Comparison of ENCODE assay signal across 8 cellular contexts in the genomic region with DNA sequence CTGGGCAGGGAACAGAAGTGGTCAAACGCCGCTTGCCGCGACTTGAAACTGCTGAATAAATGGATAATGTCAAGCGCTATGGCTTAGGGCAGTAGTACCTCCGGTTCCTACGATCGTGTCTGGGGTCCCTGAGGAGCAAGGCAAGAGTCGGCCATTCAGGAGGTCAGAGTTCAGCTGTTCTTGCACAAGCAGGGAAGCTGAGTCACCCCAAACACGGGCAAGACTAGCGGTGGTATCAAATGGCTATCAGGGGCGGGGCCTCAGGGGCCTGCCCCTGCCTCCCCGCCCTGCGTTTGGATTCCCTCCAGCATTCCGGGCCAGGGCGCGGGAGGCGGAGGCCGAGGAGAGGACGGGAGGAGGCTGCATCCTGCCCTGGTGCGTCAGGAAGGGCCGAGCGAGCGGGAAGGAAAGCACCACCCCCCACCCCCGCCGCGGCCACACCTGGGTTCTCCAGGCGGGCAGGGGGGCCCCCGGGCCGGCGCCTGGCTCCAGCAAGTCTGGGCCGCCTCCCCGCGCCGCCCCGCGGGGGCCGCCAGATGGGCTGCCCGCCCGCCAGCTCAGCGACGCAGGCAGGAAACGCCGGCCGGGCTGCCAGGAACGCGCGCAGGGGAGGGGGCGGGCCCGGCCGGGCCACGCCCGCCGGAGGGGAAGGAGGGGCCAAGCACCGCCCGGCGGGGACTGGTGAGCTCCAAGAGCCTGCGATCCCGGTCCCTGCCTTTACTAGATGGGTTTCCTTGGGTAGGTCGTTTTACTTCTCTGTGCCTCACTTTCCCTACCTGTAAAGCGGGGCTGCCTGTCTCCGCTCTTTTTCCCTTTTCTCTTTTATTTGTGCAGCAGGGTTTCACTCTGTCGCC. TPM values are rescaled to one million over a fixed set of nuclear protein-coding genes. Genes with fewer than 3 reads are reported as not detected.
A peak's percentile ranks its signal among the peaks of the same experiment; 100 is the strongest.
DNase-seq lines count a peak whose midpoint lies in the region; ATAC-seq and TF ChIP-seq lines count a peak whose summit lies in the region.

No MANE protein-coding gene starts in this region.

- intact Hi-C loops in heart left ventricle (cut with DNase I) = loop anchor here in 8 of 10 donors (1.0 to 10.0 kb wide), 8 partner anchors 14 to 149 kb away; a partner anchor contains a TSS

- H3K4me1 ChIP-seq in adipocyte (ENCODE audit: control insufficient read depth, insufficient read depth, low read length) = peaks cover 37% of the 10 kb centered on the region
- H3K4me1 ChIP-seq in heart left ventricle = peaks cover 0 to 57% (median 36%) of the 10 kb centered on the region in 12 donors

- peak overlapping the region; percentile 78 for H3K9ac ChIP-seq in SU-DHL-6 (ENCODE audit: low read length)
- peak overlapping the region; percentile 95 for H3K9ac ChIP-seq in adipocyte (ENCODE audit: low read length)

- 1 to 2% (median 1%) methylated on average over 30 to 63 of the region's 63 CpGs for WGBS in heart left ventricle, 4 donors

- peak overlapping the region; percentile 88 for H3K4me3 Mint-ChIP-seq in type B pancreatic cell

- peak; percentile 33 to 88 for TF ChIP-seq POLR2A in heart left ventricle (IDR thresholded peaks at IDR 0.05)

- H3K27ac ChIP-seq in SU-DHL-6 (ENCODE audit: low read depth, low read length) (peak overlapping the region; percentile 80), heart left ventricle (peak overlapping the region; percentile 81 to 98 (median 89))

- H3K9me2 ChIP-seq in SU-DHL-6 (replicated peaks; ENCODE audit: insufficient read depth, low read length) = no peaks in the 10 kb centered on the region

- H3K4me2 ChIP-seq in SU-DHL-6 (ENCODE audit: low read depth, low read length, poor library complexity, severe bottlenecking) = peak overlapping the region; percentile 69

- peak overlapping the region; percentile 74 for H3K4me3 ChIP-seq in GM12865 (ENCODE audit: low read depth, low read length)
- H3K4me3 ChIP-seq in SU-DHL-6 (ENCODE audit: insufficient read depth, low read length, poor library complexity, severe bottlenecking) = peak overlapping the region; percentile 79
- peak overlapping the region; percentile 84 for H3K4me3 ChIP-seq in adipocyte (ENCODE audit: low read length)
- peak overlapping the region; percentile 26 to 66 (median 55) for H3K4me3 ChIP-seq in heart left ventricle

- peak; percentile 84 for ATAC-seq in HG02763 (IDR thresholded peaks at IDR 0.05; ENCODE audit: unreplicated experiment)
- peak; percentile 74 to 92 (median 88) for ATAC-seq in heart left ventricle

- H3K36me3 ChIP-seq in SU-DHL-6 (ENCODE audit: low read length) (no peaks in the 10 kb centered on the region), adipocyte (ENCODE audit: control insufficient read depth, insufficient read depth, low read length, severe bottlenecking) (peaks cover 12% of the 10 kb centered on the region), heart left ventricle (peaks cover 0 to 25% (median 3%) of the 10 kb centered on the region in 9 donors)

- no peaks in the 10 kb centered on the region for H3K27me3 ChIP-seq in SU-DHL-6 (ENCODE audit: low read length)
- no peaks in the 10 kb centered on the region for H3K27me3 ChIP-seq in adipocyte (replicated peaks; ENCODE audit: control insufficient read depth, insufficient read depth, low read length)
- no peaks in the 10 kb centered on the region for H3K27me3 ChIP-seq in heart left ventricle

- H3K79me2 ChIP-seq in SU-DHL-6 (ENCODE audit: insufficient read depth, low read length) = no peaks in the 10 kb centered on the region

- peak; percentile 5 for TF ChIP-seq CTCF in GM12865 (IDR thresholded peaks at IDR 0.05; ENCODE audit: insufficient read depth, low read depth, low read length, missing control alignments)
- TF ChIP-seq CTCF in SU-DHL-6 (IDR thresholded peaks at IDR 0.05; ENCODE audit: insufficient read depth, low read length, poor library complexity, severe bottlenecking) = no peak
- TF ChIP-seq CTCF in heart left ventricle (IDR thresholded peaks at IDR 0.05) = no peak
- TF ChIP-seq CTCF in type B pancreatic cell (conservative IDR thresholded peaks at IDR 0.05) = peak; percentile 33

- no peaks in the 10 kb centered on the region for H3K27me3 Mint-ChIP-seq in type B pancreatic cell

- H3K4me1 Mint-ChIP-seq in type B pancreatic cell (ENCODE audit: unreplicated experiment) = peaks cover 61% of the 10 kb centered on the region

- H3K36me3 Mint-ChIP-seq in type B pancreatic cell = peaks cover 12% of the 10 kb centered on the region

- DNase-seq in GM12865 (ENCODE audit: low read depth) (peak; percentile 94), NCI-H1417 (lab: John Stamatoyannopoulos, UW) (peak; percentile 99 to 100 (median 100)), adipocyte (ENCODE audit: low read depth) (peak; percentile 99), heart left ventricle (peak; percentile 94 to 97 (median 96)), pons (ENCODE audit: low spot score) (peak; percentile 90), type B pancreatic cell (ENCODE audit: extremely low spot score, unreplicated experiment) (peak; percentile 99)

- H3K9me3 ChIP-seq in SU-DHL-6 (ENCODE audit: insufficient read depth, low read length) = no peaks in the 10 kb centered on the region
- H3K9me3 ChIP-seq in adipocyte (ENCODE audit: control insufficient read depth, low read length) = no peaks in the 10 kb centered on the region
- peaks cover 0 to 3% (median 0%) of the 10 kb centered on the region in 12 donors for H3K9me3 ChIP-seq in heart left ventricle

- no peaks in the 10 kb centered on the region for H3K9me3 Mint-ChIP-seq in type B pancreatic cell

- peak overlapping the region; percentile 96 for H3K27ac Mint-ChIP-seq in type B pancreatic cell

- no peaks in the 10 kb centered on the region for H4K20me1 ChIP-seq in SU-DHL-6 (ENCODE audit: low read depth, low read length)

- H3F3A ChIP-seq in SU-DHL-6 (ENCODE audit: insufficient read depth) = peaks cover 21% of the 10 kb centered on the region

- H2AFZ ChIP-seq in SU-DHL-6 (ENCODE audit: low read depth, low read length, severe bottlenecking) = peak overlapping the region; percentile 90

RNA-seq across cellular contexts. Expression of a gene that starts 32.2 kb away (rescaled TPM):
- 100 to 1,000 TPM in 6 of 9 donors, 10 to 100 TPM in 3; 72.4 to 619 (median 112) TPM for total RNA-seq in heart left ventricle
- polyA plus RNA-seq in heart left ventricle = 100 to 1,000 TPM; 140 to 327 TPM
- 472 and 516 TPM in 2 replicates for total RNA-seq in type B pancreatic cell (ENCODE audit: low replicate concordance)

RNA-seq across cellular contexts. Expression of a gene that starts 58.7 kb away (rescaled TPM):
- total RNA-seq in heart left ventricle = 100 to 1,000 TPM in 1 of 9 donors, 10 to 100 TPM in 8; 22.3 to 110 (median 39.8) TPM
- polyA plus RNA-seq in heart left ventricle = 100 to 1,000 TPM in 1 of 2 donors, 10 to 100 TPM in 1; 41.0 to 119 TPM
- total RNA-seq in type B pancreatic cell (ENCODE audit: low replicate concordance) = 246 and 281 TPM in 2 replicates

Comparison
In these comparisons a context has a peak if more than half of its experiments do, and no peak if none do; other contexts are left out.
1. Peak in every context shown above with its lines: DNase-seq, ATAC-seq, H3K4me3 ChIP-seq and H3K27ac ChIP-seq.
2. CTCF ChIP-seq: peak in GM12865 (single experiment) and type B pancreatic cell (single experiment); none in SU-DHL-6 (single experiment) and heart left ventricle (0 of 12).